In genomic region chr1:53621144-53621543, GRCh38 we compare ENCODE assay signal across 8 cellular contexts.
"Had no signal": no experiment of that assay in that cellular context is flagged by ENCODE, and none has a peak within 500 bp of the region (broad histone marks: within the 10 kb centered on the region; RNA-seq: fewer than 3 reads in every experiment).

No MANE protein-coding gene starts in this region.

- H3K27me3 ChIP-seq: esophagus squamous epithelium, upper lobe of left lung had no signal

- H3K4me3 ChIP-seq: esophagus squamous epithelium, skin epidermis, upper lobe of left lung had no signal

- H3K36me3 ChIP-seq: esophagus squamous epithelium, upper lobe of left lung had no signal

- H3K9me3 ChIP-seq: esophagus squamous epithelium, upper lobe of left lung had no signal

- ATAC-seq: activated CD4-positive, CD25-positive, alpha-beta regulatory T cell treated with anti-CD3 and anti-CD28 coated beads, Interleukin-2, amount 50 U/mL, for 24 hours; stimulated activated effector memory CD8-positive, alpha-beta T cell treated with anti-CD3 and anti-CD28 coated beads, Interleukin-12 subunit alpha, Interleukin-12 subunit beta, amount 100 ng/mL, for 72 hours had no signal

- H3K27ac ChIP-seq: skin epidermis, upper lobe of left lung had no signal

- DNase-seq: activated CD4-positive, alpha-beta T cell treated with anti-CD3 and anti-CD28 coated beads, Interleukin-2, amount 50 U/mL, for 4 hours; esophagus squamous epithelium; foreskin fibroblast; nephron progenitor cell had no signal

- H3K4me1 ChIP-seq: upper lobe of left lung had no signal
